In the genomic region with DNA sequence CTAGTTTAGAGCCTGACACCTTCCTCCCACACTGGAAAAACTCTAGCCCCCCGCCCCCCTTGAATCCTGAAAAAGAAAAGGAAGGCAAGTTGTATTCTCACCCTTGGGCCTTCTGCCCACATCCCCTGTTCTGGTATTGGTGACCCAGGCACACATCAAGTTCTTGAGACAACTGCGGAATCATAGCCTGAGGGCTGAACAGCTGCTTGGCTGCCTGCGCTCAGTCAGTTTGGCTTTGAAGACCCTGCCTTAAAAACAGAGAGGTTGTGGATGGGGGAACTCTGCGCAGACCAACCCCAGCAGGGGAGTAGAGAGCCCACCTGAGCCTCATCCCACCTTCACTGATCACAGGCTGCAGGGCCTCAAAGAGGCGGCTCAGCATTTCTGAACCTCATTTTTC, we compare ENCODE assay signal across 18 cellular contexts.
"Had no signal": no experiment of that assay in that cellular context is flagged by ENCODE, and none has a peak within 500 bp of the region (broad histone marks: within the 10 kb centered on the region; RNA-seq: fewer than 3 reads in every experiment).

No MANE protein-coding gene starts in this region.

- H3K27ac ChIP-seq: SJSA1, SK-N-MC had no signal

- H3K4me3 ChIP-seq: MG63, SJSA1, SK-N-MC had no signal

- H3K27me3 ChIP-seq: MG63, SJSA1 had no signal

- H3K9me3 ChIP-seq: MG63, SJSA1 had no signal

- H3K36me3 ChIP-seq: MG63, SJSA1 had no signal

- DNase-seq: KBM-7, MG63, NCI-H1092, NCI-H1436, NCI-H187, NCI-H2029, NCI-H2081 treated with DMSO at 0.1 percent for 48 hours, NCI-H2171, NCI-H226, NCI-H446, NCI-H510A, NCI-H524 treated with DMSO at 0.1 percent for 48 hours, NCI-H69, NCI-H774, Right ventricle myocardium superior, RPMI8226 had no signal
